Comparison of ENCODE assay signal across 8 cellular contexts in the genomic region with DNA sequence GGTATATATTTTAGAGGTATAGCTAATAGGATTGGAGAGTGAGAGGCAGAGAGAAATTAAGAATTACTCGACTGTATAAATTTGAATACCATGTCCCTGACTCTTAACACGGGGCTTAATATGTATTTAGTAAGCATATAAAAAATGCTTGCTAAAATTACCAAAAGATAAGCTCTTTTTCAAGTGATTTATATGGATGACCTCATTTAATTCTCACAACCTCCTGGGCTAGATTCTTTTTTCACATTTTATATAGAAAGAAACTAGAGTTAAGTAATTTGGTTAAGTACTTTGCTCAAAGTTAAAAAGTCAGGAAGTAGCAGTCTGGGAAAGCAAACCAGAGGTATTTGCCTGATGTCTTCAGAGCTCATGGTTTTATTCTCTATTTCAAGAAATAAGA.
"Had no signal": no experiment of that assay in that cellular context is flagged by ENCODE, and none has a peak within 500 bp of the region (broad histone marks: within the 10 kb centered on the region; RNA-seq: fewer than 3 reads in every experiment).

No MANE protein-coding gene starts in this region.

- ATAC-seq: GM12878 had no signal

- DNase-seq: GDM1, GF-D8 had no signal

- FAIRE-seq: G401.6, GM12878, GM12891, GM12892, GM18507, GM19239 had no signal

- H3K4me3 ChIP-seq: GM12878 had no signal
